ENCODE assay signal across 1 cellular context in genomic region chr3:100140976-100141375, GRCh38.
TF ChIP-seq lines count a peak whose summit lies in the region.

No MANE protein-coding gene starts in this region.

TF ChIP-seq in IMR-90, 13 proteins besides CTCF, POLR2A, EP300 and RAD21 (continued from another document):
- no peak for TF ChIP-seq RCOR1 (IDR thresholded peaks at IDR 0.05; ENCODE audit: insufficient replicate concordance, low read length)
- TF ChIP-seq FOS (IDR thresholded peaks at IDR 0.05; ENCODE audit: low read depth, low read length) = no peak
- TF ChIP-seq NFE2L2 (IDR thresholded peaks at IDR 0.05; ENCODE audit: low read depth, low read length) = no peak
TF ChIP-seq in IMR-90: peak in this region for 0.
